In the genomic region with DNA sequence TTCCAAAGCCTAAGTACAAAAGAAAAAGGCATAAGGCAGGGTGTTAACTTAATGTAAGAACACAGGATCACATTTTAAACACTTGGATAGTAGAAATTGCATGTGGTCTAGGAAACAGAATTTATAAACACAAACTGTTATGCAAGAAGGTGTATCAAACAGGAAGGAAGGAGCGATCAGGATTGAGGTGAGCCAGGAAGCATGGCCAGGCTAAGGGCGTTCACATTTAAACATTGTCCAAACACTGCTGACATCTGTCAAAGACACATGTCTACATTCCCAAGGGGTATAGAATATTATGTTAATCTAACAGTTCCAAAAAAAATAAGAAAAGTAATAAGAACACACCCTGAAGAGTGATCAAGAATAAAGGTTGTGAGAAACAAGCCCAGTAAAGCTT, we compare ENCODE assay signal across 8 cellular contexts.
"Had no signal": no experiment of that assay in that cellular context is flagged by ENCODE, and none has a peak within 500 bp of the region (broad histone marks: within the 10 kb centered on the region; RNA-seq: fewer than 3 reads in every experiment).

No MANE protein-coding gene starts in this region.

- H3K4me1 Mint-ChIP-seq: GM23338 had no signal

- H3K4me2 ChIP-seq: GM23338 had no signal

- H2AFZ ChIP-seq: GM23338 had no signal

- ATAC-seq: GM23338 had no signal

- H3K27ac Mint-ChIP-seq: GM23338, H9 had no signal

- FAIRE-seq: H1, H54, HTR-8/SVneo had no signal

- H3K4me3 ChIP-seq: GM23338 had no signal

- H3K4me3 Mint-ChIP-seq: GM23338, H9 had no signal

- DNase-seq: H9, HCEC 1CT, IMR-90, KBM-7 had no signal
